ENCODE assay signal across 25 cellular contexts in the genomic region with DNA sequence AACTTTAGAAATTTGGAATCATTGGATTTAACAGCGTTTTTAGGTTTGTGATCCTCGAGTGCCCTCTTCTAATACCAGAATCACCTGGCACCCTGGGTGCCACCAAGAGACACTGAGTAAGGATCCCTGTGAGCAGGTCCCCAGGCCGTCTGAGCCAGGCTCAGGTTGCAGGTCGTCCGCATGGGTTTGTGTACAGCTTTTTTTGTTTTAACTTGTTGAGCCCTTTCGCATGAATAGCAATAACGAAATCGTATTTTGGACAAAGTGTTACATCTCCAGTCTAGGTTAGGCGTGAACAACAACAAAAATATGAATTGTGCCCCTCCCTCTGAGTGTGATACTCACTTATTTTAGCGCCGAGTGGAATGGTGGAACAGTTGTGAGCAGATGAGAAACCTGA.
"Had no signal": no experiment of that assay in that cellular context is flagged by ENCODE, and none has a peak within 500 bp of the region (broad histone marks: within the 10 kb centered on the region; RNA-seq: fewer than 3 reads in every experiment).

No MANE protein-coding gene starts in this region.

- H3K27ac ChIP-seq: SJSA1, VCaP had no signal

- H3K36me3 Mint-ChIP-seq: activated CD8-positive, alpha-beta memory T cell treated with anti-CD3 and anti-CD28 coated beads, Interleukin-2, amount 10 ng/mL, durations not matched to agents 7 days and 5 days; activated naive CD8-positive, alpha-beta T cell had no signal

- DNase-seq: activated CD4-positive, alpha-beta T cell treated with anti-CD3 and anti-CD28 coated beads for 48 hours; activated CD4-positive, alpha-beta T cell treated with anti-CD3 and anti-CD28 coated beads, Interleukin-2, amount 50 U/mL, for 4 hours; activated CD8-positive, alpha-beta memory T cell treated with anti-CD3 and anti-CD28 coated beads, Interleukin-2, amount 10 ng/mL, durations not matched to agents 7 days and 5 days; activated CD8-positive, alpha-beta T cell treated with anti-CD3 and anti-CD28 coated beads, Interleukin-2, amount 10 ng/mL, durations not matched to agents 7 days and 5 days; activated gamma-delta T cell; activated naive CD4-positive, alpha-beta T cell treated with anti-CD3 and anti-CD28 coated beads for 36 hours; activated T-cell treated with anti-CD3 and anti-CD28 coated beads, Interleukin-2, amount 50 U/mL, for 4 hours; amygdala; MM.1S; NCI-H1105 treated with DMSO at 0.1 percent for 48 hours; NCI-H1436 treated with DMSO at 0.1 percent for 48 hours; NCI-H187; NCI-H2081; NCI-H446; PC-3; SHP77; SW 1271; T-helper 2 cell had no signal

- ATAC-seq: activated CD8-positive, alpha-beta memory T cell treated with anti-CD3 and anti-CD28 coated beads, Interleukin-2, amount 10 ng/mL, durations not matched to agents 7 days and 5 days; activated CD8-positive, alpha-beta T cell treated with anti-CD3 and anti-CD28 coated beads, Interleukin-2, amount 10 ng/mL, durations not matched to agents 7 days and 5 days; activated T-cell treated with anti-CD3 and anti-CD28 coated beads, Interleukin-2, amount 50 U/mL, for 4 hours; PC-3; SK-N-SH treated with all-trans-retinoic acid at 6 μM for 48 hours had no signal

- H3K4me3 ChIP-seq: SJSA1 had no signal

- H3K4me3 Mint-ChIP-seq: activated CD8-positive, alpha-beta memory T cell treated with anti-CD3 and anti-CD28 coated beads, Interleukin-2, amount 10 ng/mL, durations not matched to agents 7 days and 5 days; activated CD8-positive, alpha-beta T cell treated with anti-CD3 and anti-CD28 coated beads, Interleukin-2, amount 10 ng/mL, durations not matched to agents 7 days and 5 days; activated naive CD4-positive, alpha-beta T cell treated with anti-CD3 and anti-CD28 coated beads for 36 hours; activated naive CD8-positive, alpha-beta T cell; activated T-cell treated with anti-CD3 and anti-CD28 coated beads, Interleukin-2, amount 50 U/mL, for 4 hours; brain had no signal

- H3K27ac Mint-ChIP-seq: activated CD8-positive, alpha-beta memory T cell treated with anti-CD3 and anti-CD28 coated beads, Interleukin-2, amount 10 ng/mL, durations not matched to agents 7 days and 5 days; activated CD8-positive, alpha-beta T cell treated with anti-CD3 and anti-CD28 coated beads, Interleukin-2, amount 10 ng/mL, durations not matched to agents 7 days and 5 days; activated naive CD4-positive, alpha-beta T cell treated with anti-CD3 and anti-CD28 coated beads for 36 hours; activated naive CD8-positive, alpha-beta T cell; brain had no signal

- FAIRE-seq: astrocyte, RCC 7860 had no signal

- H3K9me3 ChIP-seq: SJSA1 had no signal

- H3K4me1 ChIP-seq: SJSA1 had no signal

- H3K27me3 Mint-ChIP-seq: activated CD8-positive, alpha-beta memory T cell treated with anti-CD3 and anti-CD28 coated beads, Interleukin-2, amount 10 ng/mL, durations not matched to agents 7 days and 5 days; activated naive CD8-positive, alpha-beta T cell; brain had no signal

- H3K9me3 Mint-ChIP-seq: activated naive CD4-positive, alpha-beta T cell treated with anti-CD3 and anti-CD28 coated beads for 36 hours; activated T-cell treated with anti-CD3 and anti-CD28 coated beads, Interleukin-2, amount 50 U/mL, for 4 hours; brain had no signal

- H3K27me3 ChIP-seq: SJSA1 had no signal
